Comparison of ENCODE assay signal across 9 cellular contexts in genomic region chr20:37290158-37290810, GRCh38. TPM values are rescaled to one million over a fixed set of nuclear protein-coding genes. Genes with fewer than 3 reads are reported as not detected.
DNase-seq lines count a peak whose midpoint lies in the region; ATAC-seq and TF ChIP-seq lines count a peak whose summit lies in the region.
"Had no signal": no experiment of that assay in that cellular context is flagged by ENCODE, and none has a peak within 500 bp of the region (broad histone marks: within the 10 kb centered on the region; RNA-seq: fewer than 3 reads in every experiment).

No MANE protein-coding gene starts in this region.

- H3K27ac ChIP-seq in upper lobe of left lung: peak overlapping the region; percentile 86 to 98 (median 94)

- CTCF ChIA-PET in MCF 10A (lab: Yijun Ruan, JAX): interaction anchor here (0.6 to 3.3 kb wide), 6 partner anchors 13 to 1475 kb away, joined by 3 to 20 read pairs (median 3); no protein-coding TSS in a partner anchor

- no peak for TF ChIP-seq POLR2A in upper lobe of left lung (IDR thresholded peaks at IDR 0.05)
- no peak for TF ChIP-seq POLR2A in erythroblast (IDR thresholded peaks at IDR 0.05; ENCODE audit: low read length)

- H3K9me3 Mint-ChIP-seq in activated T-cell treated with anti-CD3 and anti-CD28 coated beads, Interleukin-2, amount 50 U/mL, for 72 hours: peaks cover 0 to 3% of the 10 kb centered on the region in 2 donors
- H3K9me3 Mint-ChIP-seq in MCF 10A (ENCODE audit: unreplicated experiment) (peaks cover 6% of the 10 kb centered on the region), memory B cell (peaks cover 3% of the 10 kb centered on the region)

- peak overlapping the region; percentile 34 for H3K27ac Mint-ChIP-seq in activated T-cell treated with anti-CD3 and anti-CD28 coated beads, Interleukin-2, amount 50 U/mL, for 72 hours
- H3K27ac Mint-ChIP-seq in MCF 10A (ENCODE audit: low read depth, unreplicated experiment) (peak overlapping the region; percentile 98), memory B cell (peak overlapping the region; percentile 97)

- H3K27me3 ChIP-seq in upper lobe of left lung: no peaks in the 10 kb centered on the region

- no TSS peak for BruUV-seq in MCF 10A (replicated peaks; lab: Mats Ljungman, UMichigan)

- TF ChIP-seq CTCF in MCF 10A (IDR thresholded peaks at IDR 0.05; ENCODE audit: unreplicated experiment): no peak
- TF ChIP-seq CTCF in upper lobe of left lung (IDR thresholded peaks at IDR 0.05): no peak

- POLR2A ChIA-PET in MCF 10A (lab: Yijun Ruan, JAX): interaction anchor here (0.7 to 12.4 kb wide), 19 partner anchors 10 to 236 kb away, joined by 3 to 184 read pairs (median 4); partner anchors contain the start of genes BLCAP and SRC

- peaks cover 8 to 13% of the 10 kb centered on the region in 2 donors for H3K36me3 Mint-ChIP-seq in activated T-cell treated with anti-CD3 and anti-CD28 coated beads, Interleukin-2, amount 50 U/mL, for 72 hours (ENCODE audit: insufficient read depth in 2 of 2)
- H3K36me3 Mint-ChIP-seq in MCF 10A (ENCODE audit: insufficient read depth, unreplicated experiment) (peaks cover 6% of the 10 kb centered on the region), memory B cell (peaks cover 14% of the 10 kb centered on the region)

- peaks cover 0 to 3% (median 0%) of the 10 kb centered on the region in 4 donors for H3K36me3 ChIP-seq in upper lobe of left lung

- no peaks in the 10 kb centered on the region for H3K27me3 Mint-ChIP-seq in activated T-cell treated with anti-CD3 and anti-CD28 coated beads, Interleukin-2, amount 50 U/mL, for 72 hours (ENCODE audit: low read depth)
- H3K27me3 Mint-ChIP-seq in MCF 10A (ENCODE audit: insufficient read depth, unreplicated experiment): no peaks in the 10 kb centered on the region
- no peaks in the 10 kb centered on the region for H3K27me3 Mint-ChIP-seq in memory B cell

- DNase-seq in activated T-cell treated with anti-CD3 and anti-CD28 coated beads, Interleukin-2, amount 50 U/mL, for 72 hours: no peak
- DNase-seq in activated T-cell treated with anti-CD3 and anti-CD28 coated beads, Interleukin-2, amount 50 U/mL, for 1 hour: no peak
- DNase-seq in MCF 10A (ENCODE audit: unreplicated experiment) (no peak), memory B cell (ENCODE audit: low spot score in 2 of 2) (no peak), upper lobe of left lung (no peak), sciatic nerve (ENCODE audit: low spot score) (no peak), erythroblast (lab: John Stamatoyannopoulos, UW) (no peak)
- no peak for DNase-seq in stimulated activated naive CD4-positive, alpha-beta T cell (lab: John Stamatoyannopoulos, UW)

- H3K4me1 ChIP-seq in upper lobe of left lung: peaks cover 8 to 35% (median 24%) of the 10 kb centered on the region in 4 donors

- H3K4me1 Mint-ChIP-seq in activated T-cell treated with anti-CD3 and anti-CD28 coated beads, Interleukin-2, amount 50 U/mL, for 72 hours (ENCODE audit: low read depth): peaks cover 41% of the 10 kb centered on the region
- H3K4me1 Mint-ChIP-seq in MCF 10A (ENCODE audit: insufficient read depth, unreplicated experiment) (peaks cover 39% of the 10 kb centered on the region), memory B cell (peaks cover 22% of the 10 kb centered on the region)

- no peak for TF ChIP-seq EP300 in upper lobe of left lung (IDR thresholded peaks at IDR 0.05)

- H3K9me3 ChIP-seq in upper lobe of left lung: no peaks in the 10 kb centered on the region

- no peak for ATAC-seq in activated T-cell treated with anti-CD3 and anti-CD28 coated beads, Interleukin-2, amount 50 U/mL, for 72 hours (replicated peaks in 1 of 2)
- ATAC-seq in memory B cell (ENCODE audit: low read depth) (no peak), upper lobe of left lung (ENCODE audit: low FRiP score in 2 of 2) (no peak), sciatic nerve (no peak)

- 69 to 71% methylated on average over 21 of the region's 21 CpGs for WGBS in upper lobe of left lung, 2 donors

- intact Hi-C loops in MCF 10A (cut with micrococcal nuclease): no loop called here
- intact Hi-C loops in sciatic nerve (cut with DNase I): no loop called here

- H3K4me3 ChIP-seq in upper lobe of left lung: peak overlapping the region; percentile 52 to 86 (median 80)

- peak overlapping the region; percentile 88 for H3K4me3 Mint-ChIP-seq in activated T-cell treated with anti-CD3 and anti-CD28 coated beads, Interleukin-2, amount 50 U/mL, for 72 hours
- H3K4me3 Mint-ChIP-seq in MCF 10A (ENCODE audit: unreplicated experiment) (peak overlapping the region; percentile 85), memory B cell (peak overlapping the region; percentile 91)

RNA-seq across cellular contexts. Expression of gene MANBAL, which starts 0.8 kb away (rescaled TPM):
- total RNA-seq in activated T-cell treated with anti-CD3 and anti-CD28 coated beads, Interleukin-2, amount 50 U/mL, for 72 hours: 10 to 100 TPM; 15.6 to 19.6 TPM
- total RNA-seq in MCF 10A (2022) (46.0 and 56.5 TPM in 2 replicates), upper lobe of left lung (10 to 100 TPM; 11.5 to 38.6 (median 29.8) TPM), sciatic nerve (34.1 TPM)

RNA-seq across cellular contexts. Expression of gene GHRH, which starts 28.7 kb away (rescaled TPM):
- total RNA-seq in activated T-cell treated with anti-CD3 and anti-CD28 coated beads, Interleukin-2, amount 50 U/mL, for 72 hours: not detected
- total RNA-seq in MCF 10A (2022) (not detected in 2 replicates), upper lobe of left lung (not detected), sciatic nerve (not detected)
- total RNA-seq: HT1080 had no signal

RNA-seq across cellular contexts. Expression of gene SRC, which starts 55.7 kb away (rescaled TPM):
- total RNA-seq in activated T-cell treated with anti-CD3 and anti-CD28 coated beads, Interleukin-2, amount 50 U/mL, for 72 hours: 1 to 10 TPM; 5.1 to 6.2 TPM
- total RNA-seq in MCF 10A (2022): 28.1 and 29.5 TPM in 2 replicates
- total RNA-seq in upper lobe of left lung: 100 to 1,000 TPM in 1 of 6 donors, 10 to 100 TPM in 5; 31.1 to 115 (median 66.8) TPM
- total RNA-seq in sciatic nerve: 23.7 TPM

Comparison
In these comparisons a context has a peak if more than half of its experiments do, and no peak if none do; other contexts are left out.
1. H3K27ac Mint-ChIP-seq: peak in every context shown above with its lines; median percentile 98 in MCF 10A; 97 in memory B cell; 34 in activated T-cell treated with anti-CD3 and anti-CD28 coated beads, Interleukin-2, amount 50 U/mL, for 72 hours.